ENCODE assay signal across 11 cellular contexts in genomic region chr9:98142182-98142924, GRCh38. TPM values are rescaled to one million over a fixed set of nuclear protein-coding genes. Genes with fewer than 3 reads are reported as not detected.
DNase-seq lines count a peak whose midpoint lies in the region; ATAC-seq and TF ChIP-seq lines count a peak whose summit lies in the region.
"Had no signal": no experiment of that assay in that cellular context is flagged by ENCODE, and none has a peak within 500 bp of the region (broad histone marks: within the 10 kb centered on the region; RNA-seq: fewer than 3 reads in every experiment).

No MANE protein-coding gene starts in this region.

- ATAC-seq in mucosa of descending colon (peak; percentile 85), HG03108 (IDR thresholded peaks at IDR 0.05; ENCODE audit: unreplicated experiment) (no peak), GM21786 (IDR thresholded peaks at IDR 0.05; ENCODE audit: unreplicated experiment) (no peak)
- ATAC-seq in activated naive CD4-positive, alpha-beta T cell treated with anti-CD3 and anti-CD28 coated beads, Interleukin-2, amount 50 U/mL, for 72 hours, result no peak

- CTCF ChIA-PET in activated CD4-positive, alpha-beta T cell treated with anti-CD3 and anti-CD28 coated beads, Interleukin-2, amount 10 ng/mL, durations not matched to agents 7 days and 5 days (lab: Charles Lee), result interaction anchor here (0.8 to 1.1 kb wide), 2 partner anchors 14 to 28 kb away, joined by 3 to 5 read pairs; no protein-coding TSS in a partner anchor

- POLR2A ChIA-PET in activated CD4-positive, alpha-beta T cell treated with anti-CD3 and anti-CD28 coated beads, Interleukin-2, amount 10 ng/mL, durations not matched to agents 7 days and 5 days (lab: Charles Lee), result no interaction called here

- DNase-seq in Ammon's horn (ENCODE audit: low spot score), result peak; percentile 16
- DNase-seq in LoVo (ENCODE audit: low spot score), result peak; percentile 92
- DNase-seq in mucosa of descending colon, result peak; percentile 92 to 94 (median 94)
- DNase-seq in activated naive CD4-positive, alpha-beta T cell treated with anti-CD3 and anti-CD28 coated beads, Interleukin-2, amount 50 U/mL, for 72 hours (ENCODE audit: low spot score in 2 of 2), result no peak
- DNase-seq in activated CD4-positive, alpha-beta T cell treated with anti-CD3 and anti-CD28 coated beads, Interleukin-2, amount 10 ng/mL, durations not matched to agents 7 days and 5 days, result no peak
- DNase-seq: NCI-H1436 treated with DMSO at 0.1 percent for 48 hours, WERI-Rb-1 had no signal

- peaks cover 47% of the 10 kb centered on the region for H3K4me1 Mint-ChIP-seq in dendritic cell treated with granulocyte-macrophage colony-stimulating factor and Interleukin-4, amounts not matched to agents 40 ng/mL and 50 ng/mL, for 4 days (ENCODE audit: low read depth)
- H3K4me1 Mint-ChIP-seq in activated CD4-positive, alpha-beta T cell treated with anti-CD3 and anti-CD28 coated beads, Interleukin-2, amount 10 ng/mL, durations not matched to agents 7 days and 5 days, result no peaks in the 10 kb centered on the region

- peaks cover 35% of the 10 kb centered on the region for H3K4me1 ChIP-seq in mucosa of descending colon (ENCODE audit: low read depth)

- no peaks in the 10 kb centered on the region for H3K9me3 Mint-ChIP-seq in dendritic cell treated with granulocyte-macrophage colony-stimulating factor and Interleukin-4, amounts not matched to agents 40 ng/mL and 50 ng/mL, for 4 days
- no peaks in the 10 kb centered on the region for H3K9me3 Mint-ChIP-seq in activated naive CD4-positive, alpha-beta T cell treated with anti-CD3 and anti-CD28 coated beads, Interleukin-2, amount 50 U/mL, for 72 hours
- H3K9me3 Mint-ChIP-seq in activated CD4-positive, alpha-beta T cell treated with anti-CD3 and anti-CD28 coated beads, Interleukin-2, amount 10 ng/mL, durations not matched to agents 7 days and 5 days, result no peaks in the 10 kb centered on the region
- H3K9me3 Mint-ChIP-seq: mesothelial cell of epicardium had no signal

- H3K27me3 Mint-ChIP-seq in dendritic cell treated with granulocyte-macrophage colony-stimulating factor and Interleukin-4, amounts not matched to agents 40 ng/mL and 50 ng/mL, for 4 days, result no peaks in the 10 kb centered on the region
- no peaks in the 10 kb centered on the region for H3K27me3 Mint-ChIP-seq in activated CD4-positive, alpha-beta T cell treated with anti-CD3 and anti-CD28 coated beads, Interleukin-2, amount 10 ng/mL, durations not matched to agents 7 days and 5 days

- H3K9me3 ChIP-seq in mucosa of descending colon, result no peaks in the 10 kb centered on the region

- H3K36me3 ChIP-seq in mucosa of descending colon (ENCODE audit: low read depth), result no peaks in the 10 kb centered on the region

- no peak overlapping the region for H3K4me3 ChIP-seq in mucosa of descending colon

- no peak overlapping the region for H3K4me3 Mint-ChIP-seq in dendritic cell treated with granulocyte-macrophage colony-stimulating factor and Interleukin-4, amounts not matched to agents 40 ng/mL and 50 ng/mL, for 4 days
- no peak overlapping the region for H3K4me3 Mint-ChIP-seq in activated CD4-positive, alpha-beta T cell treated with anti-CD3 and anti-CD28 coated beads, Interleukin-2, amount 10 ng/mL, durations not matched to agents 7 days and 5 days
- H3K4me3 Mint-ChIP-seq: mesothelial cell of epicardium had no signal

- intact Hi-C loops in dendritic cell treated with granulocyte-macrophage colony-stimulating factor and Interleukin-4, amounts not matched to agents 40 ng/mL and 50 ng/mL, for 4 days (cut with micrococcal nuclease), result no loop called here
- intact Hi-C loops in mucosa of descending colon (cut with DNase I, micrococcal nuclease), result no loop called here

- peak overlapping the region; percentile 25 for H3K27ac Mint-ChIP-seq in dendritic cell treated with granulocyte-macrophage colony-stimulating factor and Interleukin-4, amounts not matched to agents 40 ng/mL and 50 ng/mL, for 4 days
- H3K27ac Mint-ChIP-seq in activated naive CD4-positive, alpha-beta T cell treated with anti-CD3 and anti-CD28 coated beads, Interleukin-2, amount 50 U/mL, for 72 hours, result no peak overlapping the region
- no peak overlapping the region for H3K27ac Mint-ChIP-seq in activated CD4-positive, alpha-beta T cell treated with anti-CD3 and anti-CD28 coated beads, Interleukin-2, amount 10 ng/mL, durations not matched to agents 7 days and 5 days
- H3K27ac Mint-ChIP-seq: mesothelial cell of epicardium had no signal

- no peak for TF ChIP-seq CTCF in mucosa of descending colon (IDR thresholded peaks at IDR 0.05)

- peaks cover 6% of the 10 kb centered on the region for H3K36me3 Mint-ChIP-seq in dendritic cell treated with granulocyte-macrophage colony-stimulating factor and Interleukin-4, amounts not matched to agents 40 ng/mL and 50 ng/mL, for 4 days (ENCODE audit: low read depth)
- H3K36me3 Mint-ChIP-seq in activated naive CD4-positive, alpha-beta T cell treated with anti-CD3 and anti-CD28 coated beads, Interleukin-2, amount 50 U/mL, for 72 hours, result no peaks in the 10 kb centered on the region
- no peaks in the 10 kb centered on the region for H3K36me3 Mint-ChIP-seq in activated CD4-positive, alpha-beta T cell treated with anti-CD3 and anti-CD28 coated beads, Interleukin-2, amount 10 ng/mL, durations not matched to agents 7 days and 5 days (ENCODE audit: low read depth)
- H3K36me3 Mint-ChIP-seq: mesothelial cell of epicardium had no signal

RNA-seq across cellular contexts. Expression of gene TRIM14, which starts 23.3 kb away (rescaled TPM):
- total RNA-seq in mucosa of descending colon, result 10 to 100 TPM; 44.9 to 67.2 (median 55.6) TPM
- total RNA-seq in activated naive CD4-positive, alpha-beta T cell treated with anti-CD3 and anti-CD28 coated beads, Interleukin-2, amount 50 U/mL, for 72 hours, result 10 to 100 TPM; 37.3 to 59.3 TPM
- total RNA-seq in activated CD4-positive, alpha-beta T cell treated with anti-CD3 and anti-CD28 coated beads, Interleukin-2, amount 10 ng/mL, durations not matched to agents 7 days and 5 days, result 100 to 1,000 TPM; 116 to 124 TPM

RNA-seq across cellular contexts. Expression of gene CORO2A, which starts 50.1 kb away (rescaled TPM):
- 10 to 100 TPM; 25.8 to 56.1 (median 45.0) TPM for total RNA-seq in mucosa of descending colon
- total RNA-seq in activated naive CD4-positive, alpha-beta T cell treated with anti-CD3 and anti-CD28 coated beads, Interleukin-2, amount 50 U/mL, for 72 hours, result 10 to 100 TPM in 1 of 2 donors, 1 to 10 TPM in 1; 6.8 to 11.8 TPM
- 1 to 10 TPM; 7.2 to 8.2 TPM for total RNA-seq in activated CD4-positive, alpha-beta T cell treated with anti-CD3 and anti-CD28 coated beads, Interleukin-2, amount 10 ng/mL, durations not matched to agents 7 days and 5 days

Comparison
In these comparisons a context has a peak if more than half of its experiments do, and no peak if none do; other contexts are left out.
1. DNase-seq: peak in Ammon's horn (single experiment), LoVo (single experiment) and mucosa of descending colon (3 of 3); none in activated naive CD4-positive, alpha-beta T cell treated with anti-CD3 and anti-CD28 coated beads, Interleukin-2, amount 50 U/mL, for 72 hours (0 of 2) and activated CD4-positive, alpha-beta T cell treated with anti-CD3 and anti-CD28 coated beads, Interleukin-2, amount 10 ng/mL, durations not matched to agents 7 days and 5 days (single experiment).